In genomic region chr10:7411671-7412481, GRCh38 we compare ENCODE assay signal across 1 cellular context.
TF ChIP-seq lines count a peak whose summit lies in the region.

No MANE protein-coding gene starts in this region.

TF ChIP-seq in SK-N-SH, 30 proteins besides CTCF, POLR2A, EP300 and RAD21 (continued from another document):
- TF ChIP-seq REST (IDR thresholded peaks at IDR 0.05; ENCODE audit: low read depth, low read length) (no peak), MEF2A (IDR thresholded peaks at IDR 0.05; ENCODE audit: borderline replicate concordance, low read depth) (no peak), GABPA (IDR thresholded peaks at IDR 0.05; ENCODE audit: low read depth) (no peak), YY1 (IDR thresholded peaks at IDR 0.05; ENCODE audit: low read depth) (no peak), NRF1 (IDR thresholded peaks at IDR 0.05; ENCODE audit: low read depth, low read length) (no peak), FOXM1 (IDR thresholded peaks at IDR 0.05; ENCODE audit: low read depth) (no peak), SMC3 (IDR thresholded peaks at IDR 0.05; ENCODE audit: low read depth, low read length) (no peak), NFIC (IDR thresholded peaks at IDR 0.05; ENCODE audit: borderline replicate concordance) (no peak), RXRA (IDR thresholded peaks at IDR 0.05; ENCODE audit: borderline replicate concordance, low read depth) (no peak), JUND (IDR thresholded peaks at IDR 0.05) (no peak), TEAD4 (IDR thresholded peaks at IDR 0.05; ENCODE audit: borderline replicate concordance, insufficient read depth) (no peak)
